In genomic region chr2:27123302-27124150, GRCh38 we compare ENCODE assay signal across 8 cellular contexts. TPM values are rescaled to one million over a fixed set of nuclear protein-coding genes. Genes with fewer than 3 reads are reported as not detected.
A peak's percentile ranks its signal among the peaks of the same experiment; 100 is the strongest.
DNase-seq lines count a peak whose midpoint lies in the region; ATAC-seq, FAIRE-seq and TF ChIP-seq lines count a peak whose summit lies in the region.

TSS of gene ABHD1 (plus strand) at chr2:27123815. CDS start at chr2:27123949, 134 bp downstream.

- peak; percentile 36 to 69 for DNase-seq in A549 (ENCODE audit: low read depth in 1 of 2, low spot score in 1 of 2)
- DNase-seq in activated T-helper 9 cell treated with anti-CD3 and anti-CD28 coated beads, Interleukin-2, amount 50 U/mL, for 16 hours (ENCODE audit: low read depth), result peak; percentile 57
- no peak for DNase-seq in foreskin keratinocyte
- peak; percentile 79 for DNase-seq in neural progenitor cell (ENCODE audit: low spot score)
- DNase-seq in superior temporal gyrus (ENCODE audit: extremely low spot score), result peak; percentile 50
- no peak for DNase-seq in cortex of kidney (lab: John Stamatoyannopoulos, UW)

- CTCF ChIA-PET in A549 (lab: Yijun Ruan, JAX), result interaction anchor here (0.6 to 2.9 kb wide), 16 partner anchors 10 to 882 kb away, joined by 3 to 25 read pairs (median 4); partner anchors contain the start of genes KHK, PREB and TRIM54

- no peaks in the 10 kb centered on the region for H3K36me3 Mint-ChIP-seq in neural progenitor cell

- no peak within 1 kb of the TSS for H3K27ac Mint-ChIP-seq in neural progenitor cell

- TF ChIP-seq RAD21 in A549 (conservative IDR thresholded peaks at IDR 0.05 in 1 of 2, IDR thresholded peaks at IDR 0.05 in 1 of 2), result no peak

- H3K9ac ChIP-seq in neural progenitor cell, result no peak within 1 kb of the TSS

- H3K27me3 Mint-ChIP-seq in neural progenitor cell (ENCODE audit: insufficient read depth, low read depth), result peaks cover 40% of the 10 kb centered on the region

- H3K27me3 ChIP-seq in foreskin keratinocyte, result peaks cover 55% of the 10 kb centered on the region
- H3K27me3 ChIP-seq in neural progenitor cell, result peaks cover 63% of the 10 kb centered on the region

- WGBS in A549 (ENCODE audit: missing lambda C conversion rate), result 7% methylated on average over 39 of the region's 47 CpGs

- ATAC-seq in A549 (peak; percentile 79 to 91), GM21723 (IDR thresholded peaks at IDR 0.05; ENCODE audit: unreplicated experiment) (peak; percentile 78), foreskin keratinocyte (peak; percentile 50)

- TF ChIP-seq EP300 in A549 (IDR thresholded peaks at IDR 0.05), result no peak

- H3K36me3 ChIP-seq in neural progenitor cell, result no peaks in the 10 kb centered on the region

- H3K9me3 ChIP-seq in A549 (no peaks in the 10 kb centered on the region), neural progenitor cell (ENCODE audit: low read depth) (no peaks in the 10 kb centered on the region)

- H3K4me1 ChIP-seq in A549, result peaks cover 3% of the 10 kb centered on the region; the same call in 1 of the 3 replicates
- H3K4me1 ChIP-seq in foreskin keratinocyte, result no peaks in the 10 kb centered on the region
- H3K4me1 ChIP-seq in neural progenitor cell, result peaks cover 3% of the 10 kb centered on the region

- H3K4me3 Mint-ChIP-seq in neural progenitor cell, result peak within 1 kb of the TSS; percentile 87

- H3K4me1 Mint-ChIP-seq in neural progenitor cell, result peaks cover 5% of the 10 kb centered on the region

- TF ChIP-seq CTCF in A549 (IDR thresholded peaks at IDR 0.05) (no peak), foreskin keratinocyte (conservative IDR thresholded peaks at IDR 0.05) (no peak), neural progenitor cell (IDR thresholded peaks at IDR 0.05) (peak; percentile 11)

- POLR2A ChIA-PET in A549 (lab: Yijun Ruan, JAX), result interaction anchor here (0.6 to 1.9 kb wide), 3 partner anchors 9 to 21 kb away, joined by 3 to 17 read pairs (median 3); partner anchors contain the start of gene PREB

- H3K27ac ChIP-seq in A549 (peak within 1 kb of the TSS; percentile 73 to 87), foreskin keratinocyte (no peak within 1 kb of the TSS), neural progenitor cell (no peak within 1 kb of the TSS)

- FAIRE-seq in A549 (lab: Jason Lieb, UNC), result no peak

- H3F3A ChIP-seq in neural progenitor cell (ENCODE audit: low read depth), result peaks cover 6% of the 10 kb centered on the region

- H2AFZ ChIP-seq in neural progenitor cell (replicated peaks), result peak within 1 kb of the TSS; percentile 97

- H3K4me3 ChIP-seq in A549, result peak within 1 kb of the TSS; percentile 56
- peak within 1 kb of the TSS; percentile 51 for H3K4me3 ChIP-seq in neural progenitor cell

- peak; percentile 89 for TF ChIP-seq POLR2A in A549 (IDR thresholded peaks at IDR 0.05; ENCODE audit: low read length)

- H3K79me2 ChIP-seq in neural progenitor cell (ENCODE audit: low read depth), result no peaks in the 10 kb centered on the region

- peak within 1 kb of the TSS; percentile 90 for H3K4me2 ChIP-seq in A549
- peak within 1 kb of the TSS; percentile 75 for H3K4me2 ChIP-seq in neural progenitor cell

- no peaks in the 10 kb centered on the region for H4K20me1 ChIP-seq in neural progenitor cell (ENCODE audit: low read depth)

- H3K9me3 Mint-ChIP-seq in neural progenitor cell, result peaks cover 6% of the 10 kb centered on the region

TF ChIP-seq in A549, 52 proteins besides CTCF, POLR2A, EP300 and RAD21:
- TF ChIP-seq CEBPB (IDR thresholded peaks at IDR 0.05) (peak in 1 of 2 experiments; percentile 21; a peak in 1 of 4 replicates), MYC (IDR thresholded peaks at IDR 0.05; ENCODE audit: borderline replicate concordance, low read length) (no peak), MAX (IDR thresholded peaks at IDR 0.05) (peak; percentile 50; the same call in 1 of the 2 replicates), HEYL (CRISPR knock-in tag; IDR thresholded peaks at IDR 0.05) (no peak), PHF8 (IDR thresholded peaks at IDR 0.05; ENCODE audit: borderline replicate concordance, low read depth) (peak; percentile 96), TP53 (CRISPR knock-in tag; IDR thresholded peaks at IDR 0.05) (no peak), HES2 (IDR thresholded peaks at IDR 0.05) (no peak), E2F6 (IDR thresholded peaks at IDR 0.05; ENCODE audit: borderline replicate concordance, low read depth) (peak; percentile 55; the same call in 1 of the 2 replicates), JUN (IDR thresholded peaks at IDR 0.05) (peak in 1 of 2 experiments; percentile 52; a peak in 1 of 5 replicates)

TF ChIP-seq in PFSK-1, 5 proteins besides CTCF, POLR2A, EP300 and RAD21:
- TF ChIP-seq POLR2AphosphoS5 (IDR thresholded peaks at IDR 0.05; ENCODE audit: low read depth, low read length) (no peak), FOXP2 (optimal IDR thresholded peaks at IDR 0.05; ENCODE audit: borderline replicate concordance, extremely low read depth, extremely low read length, insufficient read depth) (peak; percentile 25)

RNA-seq across cellular contexts. Expression of gene ABHD1, which starts in this region (rescaled TPM):
- 1.9 and 2.4 TPM in 2 replicates for polyA plus RNA-seq in A549 (2011; rRNA removed)
- 1.6 and 1.8 TPM in 2 replicates for polyA plus RNA-seq in A549 (2012; cell fraction: cytosol; rRNA removed)
- 2.4 and 2.9 TPM in 2 replicates for polyA plus RNA-seq in A549 (2012; cell fraction: nucleus; rRNA removed)
- polyA plus RNA-seq in A549 (2017; fragmentation: RNase III; extraction: RNeasy Plus Mini Kit Qiagen cat#74134 plus additional on column Dnase treatment), result 0.96 to 1.0 TPM (median 1.0 TPM) in 3 replicates
- 1.9 and 2.3 TPM in 2 replicates for polyA minus RNA-seq in A549 (2011; rRNA and poly(A)+ RNA removed)
- polyA plus RNA-seq in PFSK-1 (2012; ENCODE audit: insufficient read length, low read depth), result 0.38 TPM
- not detected in 2 replicates for total RNA-seq in foreskin keratinocyte
- polyA plus RNA-seq in foreskin keratinocyte, result not detected in 2 replicates
- 0.65 and 1.1 TPM in 2 replicates for total RNA-seq in neural progenitor cell (ENCODE audit: low replicate concordance)

Comparison
In these comparisons a context has a peak if more than half of its experiments do, and no peak if none do; other contexts are left out.
1. Peak in ATAC-seq in foreskin keratinocyte; RNA of the gene not detected or under 1 TPM.
2. DNase-seq: peak in A549 (2 of 2), activated T-helper 9 cell treated with anti-CD3 and anti-CD28 coated beads, Interleukin-2, amount 50 U/mL, for 16 hours (single experiment), neural progenitor cell (single experiment) and superior temporal gyrus (single experiment); none in foreskin keratinocyte (0 of 2) and cortex of kidney (single experiment).
3. H3K27ac ChIP-seq: peak in A549 (2 of 2); none in foreskin keratinocyte (single experiment) and neural progenitor cell (single experiment).
4. Peak in every context shown above with its lines, with median percentiles within 50 percentile points of each other: ATAC-seq.